In the genomic region with DNA sequence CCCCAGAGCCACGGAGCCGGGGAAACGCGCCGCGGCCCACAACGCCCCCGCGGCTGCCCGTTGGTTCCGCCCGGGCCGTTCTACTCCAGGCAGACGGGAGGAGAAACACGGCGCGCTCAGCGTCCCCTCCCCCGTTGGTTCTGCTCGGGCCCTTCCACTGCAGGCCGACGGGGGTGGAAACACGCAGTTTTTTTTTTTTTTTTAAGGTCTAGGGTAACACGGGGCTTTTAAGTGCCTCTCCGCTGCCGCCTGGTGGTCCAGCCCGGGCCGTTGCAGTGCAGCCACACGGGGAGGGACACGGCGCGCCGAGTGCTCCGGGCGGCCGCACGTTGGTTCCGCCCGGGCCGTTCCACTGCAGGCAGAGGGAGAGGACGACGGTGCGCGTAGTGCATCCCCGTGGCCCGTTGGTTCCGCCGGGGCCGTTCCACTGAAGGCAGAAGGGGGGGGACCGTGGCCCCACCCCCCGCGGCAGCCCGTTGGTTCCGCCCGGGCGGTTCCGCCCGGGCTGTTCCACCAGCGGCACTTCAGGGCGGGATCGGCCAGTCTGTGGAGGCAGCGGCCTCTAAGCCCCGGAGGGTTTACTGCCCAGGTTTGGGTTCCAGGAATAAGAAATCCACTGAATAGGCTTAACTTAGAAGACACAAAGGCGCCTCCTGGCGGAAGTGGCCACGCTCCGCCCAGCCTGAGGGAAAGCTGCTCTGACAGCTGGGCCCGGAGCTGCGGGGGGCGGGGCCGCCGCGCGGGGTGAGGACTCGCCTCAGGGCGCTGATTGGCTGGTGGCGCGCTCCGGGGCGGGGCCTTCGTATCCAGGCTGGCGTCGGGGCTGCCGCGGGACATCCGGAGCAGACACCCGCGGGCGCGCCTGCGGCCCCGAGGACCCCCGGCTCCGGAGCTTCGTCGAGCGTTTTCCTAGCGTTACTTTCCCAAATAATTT, we compare ENCODE assay signal across 8 cellular contexts. TPM values are rescaled to one million over a fixed set of nuclear protein-coding genes. Genes with fewer than 3 reads are reported as not detected.
DNase-seq lines count a peak whose midpoint lies in the region; ATAC-seq and TF ChIP-seq lines count a peak whose summit lies in the region.
"Not testable (repeated sequence)": the region's sequence is repeated elsewhere in the genome, so short reads cannot be mapped to it uniquely, and the experiment has no call there.

A gene (minus strand): TSS at position 82 of the 934 bp plus-strand sequence. CDS start 16,096 bp downstream, outside the sequence.

- peak within 1 kb of the TSS; percentile 94 for H3K27ac Mint-ChIP-seq in activated CD4-positive, alpha-beta T cell treated with anti-CD3 and anti-CD28 coated beads, Interleukin-2, amount 10 ng/mL, durations not matched to agents 24 days and 14 days

- POLR2A ChIA-PET in BJ (lab: Charles Lee): not testable (repeated sequence)

- not testable (repeated sequence) for H3K27me3 Mint-ChIP-seq in activated CD4-positive, alpha-beta T cell treated with anti-CD3 and anti-CD28 coated beads, Interleukin-2, amount 10 ng/mL, durations not matched to agents 24 days and 14 days

- intact Hi-C loops in activated CD4-positive, alpha-beta T cell treated with anti-CD3 and anti-CD28 coated beads, Interleukin-2, amount 10 ng/mL, durations not matched to agents 24 days and 14 days (cut with micrococcal nuclease); left lung (cut with DNase I): not testable (repeated sequence)
- intact Hi-C loops in colonic mucosa (cut with DNase I): loop anchor here (10.0 kb wide), 1 partner anchor 52 kb away; no protein-coding TSS in a partner anchor

- H3K9ac ChIP-seq in colonic mucosa (ENCODE audit: low read depth in 2 of 2, low read length in 2 of 2): peak within 1 kb of the TSS; percentile 34 to 50

- ATAC-seq in GM19351 (IDR thresholded peaks at IDR 0.05; ENCODE audit: unreplicated experiment) (peak; percentile 75), HG03460 (IDR thresholded peaks at IDR 0.05; ENCODE audit: unreplicated experiment) (peak; percentile 70), left lung (peak; percentile 92)

- TF ChIP-seq CTCF in BJ (IDR thresholded peaks at IDR 0.05; ENCODE audit: insufficient read depth, low read depth, low read length); colonic mucosa (IDR thresholded peaks at IDR 0.05); left lung (IDR thresholded peaks at IDR 0.05): not testable (repeated sequence)

- H3K4me1 Mint-ChIP-seq in activated CD4-positive, alpha-beta T cell treated with anti-CD3 and anti-CD28 coated beads, Interleukin-2, amount 10 ng/mL, durations not matched to agents 24 days and 14 days: not testable (repeated sequence)

- H3K4me3 Mint-ChIP-seq in activated CD4-positive, alpha-beta T cell treated with anti-CD3 and anti-CD28 coated beads, Interleukin-2, amount 10 ng/mL, durations not matched to agents 24 days and 14 days: peak within 1 kb of the TSS; percentile 81

- H3K27ac ChIP-seq in colonic mucosa (peak within 1 kb of the TSS; percentile 87), left lung (peak within 1 kb of the TSS; percentile 92 to 97)

- H3K36me3 Mint-ChIP-seq in activated CD4-positive, alpha-beta T cell treated with anti-CD3 and anti-CD28 coated beads, Interleukin-2, amount 10 ng/mL, durations not matched to agents 24 days and 14 days (ENCODE audit: low read depth): not testable (repeated sequence)

- H3K9me3 Mint-ChIP-seq in activated CD4-positive, alpha-beta T cell treated with anti-CD3 and anti-CD28 coated beads, Interleukin-2, amount 10 ng/mL, durations not matched to agents 24 days and 14 days: not testable (repeated sequence)

- H3K27me3 ChIP-seq in BJ (ENCODE audit: control insufficient read depth, insufficient read depth, low read length); colonic mucosa; left lung: not testable (repeated sequence)

- H3K9me3 ChIP-seq in colonic mucosa, left lung: not testable (repeated sequence)

- CTCF ChIA-PET in BJ (lab: Yijun Ruan, JAX): not testable (repeated sequence)

- H3K4me3 ChIP-seq in BJ (ENCODE audit: low read depth, low read length): peak within 1 kb of the TSS; percentile 58
- H3K4me3 ChIP-seq in colonic mucosa: peak within 1 kb of the TSS; percentile 51
- H3K4me3 ChIP-seq in left lung: peak within 1 kb of the TSS; percentile 41 to 59

- H3K36me3 ChIP-seq in BJ (ENCODE audit: control insufficient read depth, insufficient read depth, low read length); colonic mucosa; left lung: not testable (repeated sequence)

- DNase-seq in BJ (ENCODE audit: low read depth): not testable (repeated sequence)
- DNase-seq in NCI-H526 treated with DMSO at 0.1 percent for 48 hours (lab: John Stamatoyannopoulos, UW) (peak; percentile 65), colonic mucosa (peak; percentile 93), left lung (peak; percentile 94 to 98)
- peak; percentile 99 for DNase-seq in activated CD4-positive, alpha-beta T cell treated with anti-CD3 and anti-CD28 coated beads, Interleukin-2, amount 10 ng/mL, durations not matched to agents 24 days and 14 days
- peak; percentile 76 to 92 for DNase-seq in stimulated activated CD4-positive, alpha-beta T cell treated with anti-CD3 and anti-CD28 coated beads, Interleukin-2, amount 100 ng/mL, for 24 hours

- not testable (repeated sequence) for H3K4me1 ChIP-seq in colonic mucosa
- H3K4me1 ChIP-seq in left lung: peaks cover 0 to 10% of the 10 kb centered on the region in 2 donors

RNA-seq across cellular contexts. Expression of the gene that starts here (rescaled TPM):
- 11.8 and 15.8 TPM in 2 replicates for polyA plus RNA-seq in BJ (2011; rRNA removed)
- polyA minus RNA-seq in BJ (2011; rRNA and poly(A)+ RNA removed): 18.0 and 19.1 TPM in 2 replicates
- total RNA-seq in activated CD4-positive, alpha-beta T cell treated with anti-CD3 and anti-CD28 coated beads, Interleukin-2, amount 10 ng/mL, durations not matched to agents 24 days and 14 days: 40.3 and 41.5 TPM in 2 replicates
- total RNA-seq in colonic mucosa (10 to 100 TPM; 41.5 to 57.8 TPM), left lung (10 to 100 TPM; 45.7 to 55.4 TPM)
